14 cellular contexts compared by ENCODE assay signal in genomic region chr5:143030349-143030748, GRCh38.
DNase-seq lines count a peak whose midpoint lies in the region; ATAC-seq, FAIRE-seq and TF ChIP-seq lines count a peak whose summit lies in the region.
"Had no signal": no experiment of that assay in that cellular context is flagged by ENCODE, and none has a peak within 500 bp of the region (broad histone marks: within the 10 kb centered on the region; RNA-seq: fewer than 3 reads in every experiment).

No MANE protein-coding gene starts in this region.

- no peaks in the 10 kb centered on the region for H3K9me3 ChIP-seq in IMR-90 (ENCODE audit: control insufficient read depth, insufficient read depth, low read length)
- H3K9me3 ChIP-seq: breast epithelium, spleen, thoracic aorta had no signal

- H3K27ac ChIP-seq in IMR-90 (ENCODE audit: insufficient read depth, low read length): no peak overlapping the region
- H3K27ac ChIP-seq: breast epithelium, thoracic aorta had no signal

- no peak overlapping the region for H2AFZ ChIP-seq in IMR-90 (replicated peaks; ENCODE audit: low read length, poor library complexity)

- H4K91ac ChIP-seq in IMR-90 (ENCODE audit: insufficient read depth, low read depth, low read length): no peak overlapping the region

- H3K79me1 ChIP-seq in IMR-90 (ENCODE audit: low read depth in 1 of 2, low read length in 2 of 2): no peaks in the 10 kb centered on the region

- TF ChIP-seq RAD21 in IMR-90 (IDR thresholded peaks at IDR 0.05; ENCODE audit: low read length): no peak

- no peaks in the 10 kb centered on the region for H4K20me1 ChIP-seq in IMR-90 (ENCODE audit: insufficient read depth, low read length)

- H2AK9ac ChIP-seq in IMR-90 (replicated peaks; ENCODE audit: low read depth, low read length, poor library complexity): no peak overlapping the region

- no peak for TF ChIP-seq POLR2A in IMR-90 (IDR thresholded peaks at IDR 0.05; ENCODE audit: low read depth, low read length)

- H2BK5ac ChIP-seq in IMR-90 (ENCODE audit: low read depth, low read length, poor library complexity, severe bottlenecking): no peak overlapping the region

- H3K4me1 Mint-ChIP-seq in natural killer cell: peaks cover 55 to 69% of the 10 kb centered on the region in 2 donors

- H3K36me3 Mint-ChIP-seq in natural killer cell: no peaks in the 10 kb centered on the region

- no peak overlapping the region for H3K4me2 ChIP-seq in IMR-90 (ENCODE audit: low read depth, low read length)

- peak overlapping the region; percentile 4 to 70 for H3K27ac Mint-ChIP-seq in natural killer cell

- no peak overlapping the region for H3K9ac ChIP-seq in IMR-90 (ENCODE audit: low read depth, low read length)

- no peak overlapping the region for H2BK15ac ChIP-seq in IMR-90 (ENCODE audit: low read depth, low read length)

- no CpG with 5 or more reads among the region's 2 CpGs for WGBS in IMR-90 (ENCODE audit: extremely low coverage in 2 of 2, insufficient read length in 1 of 2), 2 experiments

- peak overlapping the region; percentile 35 for H3K4me3 Mint-ChIP-seq in natural killer cell

- no peak overlapping the region for H3K4me3 ChIP-seq in IMR-90 (ENCODE audit: insufficient read depth, low read depth, low read length)
- H3K4me3 ChIP-seq in foreskin fibroblast (ENCODE audit: low read depth in 1 of 2, low read length in 2 of 2): no peak overlapping the region
- H3K4me3 ChIP-seq: breast epithelium, spleen, thoracic aorta had no signal

- no peak overlapping the region for H2BK120ac ChIP-seq in IMR-90 (ENCODE audit: low read depth, low read length)

- intact Hi-C loops in IMR-90 (cut with micrococcal nuclease) (loop anchor here (5.0 kb wide), 1 partner anchor 477 kb away; no protein-coding TSS in a partner anchor), natural killer cell (cut with micrococcal nuclease) (no loop called here)

- CTCF ChIA-PET in IMR-90 (lab: Yijun Ruan, JAX): no interaction called here

- H2BK20ac ChIP-seq in IMR-90 (ENCODE audit: low read depth, low read length): no peak overlapping the region

- dilution Hi-C loops in IMR-90 (cut with HindIII; ENCODE audit: low sequenced_read_pairs, unreplicated experiment): no loop called here

- H3K4me1 ChIP-seq in IMR-90 (ENCODE audit: control insufficient read depth, insufficient read depth, low read length): peaks cover 10% of the 10 kb centered on the region
- H3K4me1 ChIP-seq: breast epithelium had no signal

- in situ Hi-C loops in IMR-90 (cut with MboI; ENCODE audit: low sequenced_read_pairs): no loop called here

- ATAC-seq in IMR-90 (ENCODE audit: low read depth) (no peak), natural killer cell (peak in 2 of 3 donors; percentile 34 to 45)

- TF ChIP-seq CTCF in IMR-90 (conservative IDR thresholded peaks at IDR 0.05; ENCODE audit: low read depth, low read length) (no peak), natural killer cell (IDR thresholded peaks at IDR 0.05) (no peak), foreskin fibroblast (IDR thresholded peaks at IDR 0.05; ENCODE audit: low read depth, low read length) (no peak)

- H2AK5ac ChIP-seq in IMR-90 (ENCODE audit: low read depth, low read length): peak overlapping the region; percentile 13; the same call in 1 of the 2 replicates

- peaks cover 11% of the 10 kb centered on the region for H3K27me3 ChIP-seq in IMR-90 (ENCODE audit: control insufficient read depth, insufficient read depth, low read length)
- H3K27me3 ChIP-seq: breast epithelium, spleen had no signal

- 0 out of 2 replicates have a peak, but pooled peaks cover 3% of the 10 kb centered on the region for H3K9me1 ChIP-seq in IMR-90 (ENCODE audit: insufficient read depth, low read length)

- no TSS peak for BruUV-seq in IMR-90 (replicated peaks; lab: Mats Ljungman, UMichigan)

- H3K23ac ChIP-seq in IMR-90 (ENCODE audit: low read depth, low read length): no peak overlapping the region

- H4K8ac ChIP-seq in IMR-90 (ENCODE audit: low read depth in 2 of 2, low read length in 2 of 2): no peak overlapping the region

- H3K14ac ChIP-seq in IMR-90 (replicated peaks; ENCODE audit: low read depth, low read length): no peak overlapping the region

- FAIRE-seq in RCC 7860 (lab: Jason Lieb, UNC): no peak

- POLR2A ChIA-PET in IMR-90 (lab: Charles Lee; ENCODE audit: unreplicated experiment): no interaction called here

- no peak overlapping the region for H3K18ac ChIP-seq in IMR-90 (ENCODE audit: low read depth, low read length)

- no peak overlapping the region for H4K5ac ChIP-seq in IMR-90 (ENCODE audit: low read depth, low read length)

- peak; percentile 26 for DNase-seq in activated CD8-positive, alpha-beta memory T cell treated with anti-CD3 and anti-CD28 coated beads, Interleukin-2, amount 50 U/mL, for 4 hours
- no peak for DNase-seq in activated CD8-positive, alpha-beta memory T cell treated with anti-CD3 and anti-CD28 coated beads, Interleukin-2, amount 50 U/mL, for 48 hours
- DNase-seq in IMR-90 (no peak), natural killer cell (no peak), anterior cingulate cortex (lab: John Stamatoyannopoulos, UW) (no peak), foreskin fibroblast (no peak), RCC 7860 (ENCODE audit: low spot score) (no peak)
- peak; percentile 7 to 12 for DNase-seq in activated CD4-positive, alpha-beta T cell treated with anti-CD3 and anti-CD28 coated beads, Interleukin-2, amount 50 U/mL, for 4 hours
- DNase-seq: DMS 273 treated with DMSO at 0.1 percent for 48 hours, NCI-H748 treated with DMSO at 0.1 percent for 48 hours, Right ventricle myocardium superior, spleen had no signal

- no peaks in the 10 kb centered on the region for H3K9me3 Mint-ChIP-seq in natural killer cell

- no peaks in the 10 kb centered on the region for H3K27me3 Mint-ChIP-seq in natural killer cell (ENCODE audit: low read depth in 2 of 2)

- no peak overlapping the region for H3K56ac ChIP-seq in IMR-90 (ENCODE audit: extremely low read depth, insufficient read depth, low read length)

- H3K4ac ChIP-seq in IMR-90 (ENCODE audit: low read depth, low read length): no peak overlapping the region

- no peaks in the 10 kb centered on the region for H3K36me3 ChIP-seq in IMR-90 (ENCODE audit: control insufficient read depth, insufficient read depth, low read length)
- H3K36me3 ChIP-seq: breast epithelium, thoracic aorta had no signal

TF ChIP-seq in IMR-90, 13 proteins besides CTCF, POLR2A, EP300 and RAD21:
- TF ChIP-seq ELK1 (IDR thresholded peaks at IDR 0.05; ENCODE audit: borderline replicate concordance, low read depth, low read length) (no peak), MAZ (IDR thresholded peaks at IDR 0.05; ENCODE audit: borderline replicate concordance, low read depth, low read length) (no peak), MAFK (IDR thresholded peaks at IDR 0.05; ENCODE audit: low read depth, low read length) (no peak), MXI1 (IDR thresholded peaks at IDR 0.05; ENCODE audit: borderline replicate concordance, low read depth, low read length) (no peak), SMC3 (IDR thresholded peaks at IDR 0.05; ENCODE audit: low read depth, low read length) (no peak), RFX5 (IDR thresholded peaks at IDR 0.05; ENCODE audit: low read depth, low read length) (no peak), RCOR1 (IDR thresholded peaks at IDR 0.05; ENCODE audit: insufficient replicate concordance, low read length) (no peak), NFE2L2 (IDR thresholded peaks at IDR 0.05; ENCODE audit: low read depth, low read length) (no peak), USF2 (IDR thresholded peaks at IDR 0.05; ENCODE audit: low read depth, low read length) (no peak), BHLHE40 (IDR thresholded peaks at IDR 0.05; ENCODE audit: low read depth, low read length) (no peak), CHD1 (IDR thresholded peaks at IDR 0.05; ENCODE audit: low read depth, low read length) (no peak), CEBPB (IDR thresholded peaks at IDR 0.05; ENCODE audit: low read depth, low read length) (no peak), FOS (IDR thresholded peaks at IDR 0.05; ENCODE audit: low read depth, low read length) (no peak)
TF ChIP-seq in IMR-90: peak in this region for 0.

Comparison
In these comparisons a context has a peak if more than half of its experiments do, and no peak if none do; other contexts are left out.
1. DNase-seq: peak in activated CD8-positive, alpha-beta memory T cell treated with anti-CD3 and anti-CD28 coated beads, Interleukin-2, amount 50 U/mL, for 4 hours (single experiment) and activated CD4-positive, alpha-beta T cell treated with anti-CD3 and anti-CD28 coated beads, Interleukin-2, amount 50 U/mL, for 4 hours (2 of 2); none in activated CD8-positive, alpha-beta memory T cell treated with anti-CD3 and anti-CD28 coated beads, Interleukin-2, amount 50 U/mL, for 48 hours (single experiment), IMR-90 (single experiment), natural killer cell (single experiment), anterior cingulate cortex (0 of 58), foreskin fibroblast (0 of 2) and RCC 7860 (single experiment).